In the genomic region with DNA sequence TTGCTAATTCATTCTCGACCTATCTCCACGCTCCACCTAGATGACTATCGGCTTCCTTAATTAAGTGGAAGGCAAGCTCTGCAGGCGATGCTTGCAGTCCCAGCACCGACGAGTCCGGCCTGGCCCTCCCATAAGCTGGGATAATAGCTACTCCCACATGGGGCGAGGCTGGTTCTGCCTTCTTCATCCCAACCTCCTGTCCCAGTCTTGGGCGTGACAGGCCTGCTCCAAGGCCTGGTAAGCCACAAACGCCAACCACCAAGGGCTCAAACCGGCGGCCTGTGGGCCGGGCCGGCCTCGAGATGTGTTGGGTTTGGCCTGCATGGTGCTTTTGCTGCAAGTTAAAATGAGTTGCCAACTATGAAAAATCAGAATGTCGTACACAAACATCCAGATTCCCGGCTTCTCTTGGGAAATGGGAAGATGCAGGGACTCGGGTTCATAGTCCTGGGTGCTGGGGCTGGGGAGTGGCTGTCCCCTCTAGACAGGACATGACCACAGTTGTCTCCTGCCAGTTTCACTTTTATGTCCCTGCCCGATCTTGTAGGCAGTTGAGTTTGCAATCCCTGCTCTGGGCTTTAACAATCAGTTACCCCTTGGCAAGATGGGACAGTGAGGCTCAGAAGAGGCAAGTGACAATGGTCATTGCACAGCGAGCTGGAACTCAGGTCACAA, we compare ENCODE assay signal across 1 cellular context.
TF ChIP-seq lines count a peak whose summit lies in the region.

No MANE protein-coding gene starts in this region.

TF ChIP-seq in K562, 482 proteins besides CTCF, POLR2A, EP300 and RAD21:
- TF ChIP-seq, protein P1, sequence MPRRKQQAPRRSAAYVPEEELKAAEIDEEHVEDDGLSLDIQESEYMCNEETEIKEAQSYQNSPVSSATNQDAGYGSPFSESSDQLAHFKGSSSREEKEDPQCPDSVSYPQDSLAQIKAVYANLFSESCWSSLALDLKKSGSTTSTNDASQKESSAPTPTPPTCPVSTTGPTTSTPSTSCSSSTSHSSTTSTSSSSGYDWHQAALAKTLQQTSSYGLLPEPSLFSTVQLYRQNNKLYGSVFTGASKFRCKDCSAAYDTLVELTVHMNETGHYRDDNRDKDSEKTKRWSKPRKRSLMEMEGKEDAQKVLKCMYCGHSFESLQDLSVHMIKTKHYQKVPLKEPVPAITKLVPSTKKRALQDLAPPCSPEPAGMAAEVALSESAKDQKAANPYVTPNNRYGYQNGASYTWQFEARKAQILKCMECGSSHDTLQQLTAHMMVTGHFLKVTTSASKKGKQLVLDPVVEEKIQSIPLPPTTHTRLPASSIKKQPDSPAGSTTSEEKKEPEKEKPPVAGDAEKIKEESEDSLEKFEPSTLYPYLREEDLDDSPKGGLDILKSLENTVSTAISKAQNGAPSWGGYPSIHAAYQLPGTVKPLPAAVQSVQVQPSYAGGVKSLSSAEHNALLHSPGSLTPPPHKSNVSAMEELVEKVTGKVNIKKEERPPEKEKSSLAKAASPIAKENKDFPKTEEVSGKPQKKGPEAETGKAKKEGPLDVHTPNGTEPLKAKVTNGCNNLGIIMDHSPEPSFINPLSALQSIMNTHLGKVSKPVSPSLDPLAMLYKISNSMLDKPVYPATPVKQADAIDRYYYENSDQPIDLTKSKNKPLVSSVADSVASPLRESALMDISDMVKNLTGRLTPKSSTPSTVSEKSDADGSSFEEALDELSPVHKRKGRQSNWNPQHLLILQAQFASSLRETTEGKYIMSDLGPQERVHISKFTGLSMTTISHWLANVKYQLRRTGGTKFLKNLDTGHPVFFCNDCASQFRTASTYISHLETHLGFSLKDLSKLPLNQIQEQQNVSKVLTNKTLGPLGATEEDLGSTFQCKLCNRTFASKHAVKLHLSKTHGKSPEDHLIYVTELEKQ (CRISPR knock-in tag; IDR thresholded peaks at IDR 0.05), result no peak
- TF ChIP-seq HMGN3 (IDR thresholded peaks at IDR 0.05; ENCODE audit: borderline replicate concordance, extremely low read depth, insufficient read length, low read depth, low read length) (no peak), PHF20 (IDR thresholded peaks at IDR 0.05; ENCODE audit: partially characterized antibody) (no peak), CREM (IDR thresholded peaks at IDR 0.05; ENCODE audit: low read depth) (no peak), KLF13 (tag; IDR thresholded peaks at IDR 0.05; ENCODE audit: borderline replicate concordance, low read depth) (no peak), POLR2H (tag; IDR thresholded peaks at IDR 0.05; ENCODE audit: low read depth) (no peak), FOXJ3 (CRISPR knock-in tag; IDR thresholded peaks at IDR 0.05) (no peak), HMGXB4 (CRISPR knock-in tag; IDR thresholded peaks at IDR 0.05) (no peak), ZNF174 (CRISPR knock-in tag; IDR thresholded peaks at IDR 0.05) (no peak), ZC3H8 (IDR thresholded peaks at IDR 0.05) (no peak), SAFB2 (IDR thresholded peaks at IDR 0.05; ENCODE audit: borderline replicate concordance, low read depth, low read length, severe bottlenecking) (no peak)
- TF ChIP-seq, protein P2, sequence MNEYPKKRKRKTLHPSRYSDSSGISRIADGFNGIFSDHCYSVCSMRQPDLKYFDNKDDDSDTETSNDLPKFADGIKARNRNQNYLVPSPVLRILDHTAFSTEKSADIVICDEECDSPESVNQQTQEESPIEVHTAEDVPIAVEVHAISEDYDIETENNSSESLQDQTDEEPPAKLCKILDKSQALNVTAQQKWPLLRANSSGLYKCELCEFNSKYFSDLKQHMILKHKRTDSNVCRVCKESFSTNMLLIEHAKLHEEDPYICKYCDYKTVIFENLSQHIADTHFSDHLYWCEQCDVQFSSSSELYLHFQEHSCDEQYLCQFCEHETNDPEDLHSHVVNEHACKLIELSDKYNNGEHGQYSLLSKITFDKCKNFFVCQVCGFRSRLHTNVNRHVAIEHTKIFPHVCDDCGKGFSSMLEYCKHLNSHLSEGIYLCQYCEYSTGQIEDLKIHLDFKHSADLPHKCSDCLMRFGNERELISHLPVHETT (CRISPR knock-in tag; conservative IDR thresholded peaks at IDR 0.05 in 1 of 2, IDR thresholded peaks at IDR 0.05 in 1 of 2), result no peak
